ENCODE assay signal across 11 cellular contexts in the genomic region with DNA sequence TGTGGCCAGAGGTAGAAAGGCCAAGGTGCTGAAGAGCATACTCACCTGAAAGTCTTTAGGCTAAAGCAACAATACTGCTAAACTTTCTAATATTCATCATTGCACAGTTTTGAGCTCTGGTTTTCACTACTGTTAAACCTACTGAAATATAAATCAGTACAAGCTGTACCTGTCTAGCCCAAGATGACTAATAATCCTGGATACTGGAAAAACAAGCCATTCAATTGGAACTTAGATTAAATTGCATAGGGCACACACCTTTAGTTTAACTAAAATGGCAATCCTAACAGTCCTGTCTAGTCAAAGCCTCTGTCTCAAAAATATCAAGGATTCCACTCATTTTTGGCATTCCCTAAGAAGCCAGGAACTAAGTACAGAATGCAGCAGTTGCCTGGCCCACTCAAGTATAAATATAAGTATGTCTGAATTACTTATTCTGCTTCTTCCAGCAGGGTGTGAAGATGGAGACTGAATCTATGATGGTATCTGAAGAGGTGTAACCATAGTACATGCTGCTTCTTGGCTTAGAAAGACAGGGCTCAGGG. TPM values are rescaled to one million over a fixed set of nuclear protein-coding genes. Genes with fewer than 3 reads are reported as not detected.
DNase-seq lines count a peak whose midpoint lies in the region; ATAC-seq, FAIRE-seq and TF ChIP-seq lines count a peak whose summit lies in the region.
"Had no signal": no experiment of that assay in that cellular context is flagged by ENCODE, and none has a peak within 500 bp of the region (broad histone marks: within the 10 kb centered on the region; RNA-seq: fewer than 3 reads in every experiment).

No MANE protein-coding gene starts in this region.

- H3K4me1 ChIP-seq in K562 (replicated peaks in 1 of 2; ENCODE audit: control insufficient read depth in 2 of 2, insufficient read depth in 2 of 2, low read length in 2 of 2), result peaks cover 7 to 9% of the 10 kb centered on the region in 2 experiments
- H3K4me1 ChIP-seq in HAP-1, result peaks cover 9% of the 10 kb centered on the region

- POLR2A ChIA-PET in K562 (lab: Yijun Ruan, JAX), result interaction anchor here (1.1 to 1.7 kb wide), 4 partner anchors 8 to 205 kb away, joined by 4 to 8 read pairs (median 5); no protein-coding TSS in a partner anchor
- POLR2A ChIA-PET in naive thymus-derived CD8-positive, alpha-beta T cell (lab: Charles Lee), result no interaction called here

- H3K4me1 Mint-ChIP-seq in CD14-positive monocyte, result peaks cover 40% of the 10 kb centered on the region
- peaks cover 18 to 67% (median 60%) of the 10 kb centered on the region in 4 donors for H3K4me1 Mint-ChIP-seq in naive thymus-derived CD8-positive, alpha-beta T cell

- no peak overlapping the region for H3K27ac ChIP-seq in HL-60 (replicated peaks)
- no peak overlapping the region for H3K27ac ChIP-seq in K562 (ENCODE audit: extremely low read depth, low read depth, low read length)

- peaks cover 57% of the 10 kb centered on the region for H3K36me3 ChIP-seq in K562 (ENCODE audit: control insufficient read depth, insufficient read depth, low read length)
- H3K36me3 ChIP-seq in HAP-1 (replicated peaks), result peaks cover 19% of the 10 kb centered on the region

- H3K4me3 ChIP-seq in HL-60 (replicated peaks; ENCODE audit: insufficient read depth, low read length) (peak overlapping the region; percentile 81), K562 (peak overlapping the region; percentile 88), HAP-1 (no peak overlapping the region)

- DNase-seq in CD14-positive monocyte (ENCODE audit: low spot score) (no peak), HL-60 (ENCODE audit: low read depth in 1 of 2, low spot score in 1 of 2) (no peak), K562 (ENCODE audit: extremely low read depth in 1 of 4, low spot score in 3 of 4) (no peak), KG1 (lab: John Stamatoyannopoulos, UW) (no peak), HAP-1 (ENCODE audit: low spot score in 2 of 2) (no peak)
- DNase-seq in naive thymus-derived CD8-positive, alpha-beta T cell, result no peak
- DNase-seq: activated CD4-positive, alpha-beta memory T cell treated with anti-CD3 and anti-CD28 coated beads for 36 hours; NCI-H2171 treated with DMSO at 0.1 percent for 48 hours; SHP77 treated with DMSO at 0.1 percent for 48 hours had no signal

- ATAC-seq in K562, result no peak; the same call in 2 of the 3 replicates
- ATAC-seq in naive thymus-derived CD8-positive, alpha-beta T cell, result no peak
- ATAC-seq in GM21576 (IDR thresholded peaks at IDR 0.05; ENCODE audit: unreplicated experiment), result no peak
- ATAC-seq in HG03521 (IDR thresholded peaks at IDR 0.05; ENCODE audit: unreplicated experiment), result no peak

- H3K4me2 ChIP-seq in K562 (ENCODE audit: insufficient read depth, low read length), result peak overlapping the region; percentile 98

- in situ Hi-C loops in K562 (cut with MboI), result no loop called here
- in situ Hi-C loops in HAP-1 (cut with MboI; ENCODE audit: low sequenced_read_pairs), result no loop called here

- H2AFZ ChIP-seq in K562 (ENCODE audit: low read depth, low read length), result no peak overlapping the region

- no peak for TF ChIP-seq EP300 in K562 (IDR thresholded peaks at IDR 0.05; ENCODE audit: low read length)

- peaks cover 21 to 22% of the 10 kb centered on the region in 2 donors for H3K36me3 Mint-ChIP-seq in CD14-positive monocyte
- H3K36me3 Mint-ChIP-seq in naive thymus-derived CD8-positive, alpha-beta T cell, result peaks cover 5 to 17% (median 14%) of the 10 kb centered on the region in 3 donors

- FAIRE-seq in K562 (lab: Jason Lieb, UNC), result no peak

- H3K27me3 Mint-ChIP-seq in CD14-positive monocyte (ENCODE audit: low read depth in 3 of 3), result no peaks in the 10 kb centered on the region
- no peaks in the 10 kb centered on the region for H3K27me3 Mint-ChIP-seq in naive thymus-derived CD8-positive, alpha-beta T cell
- H3K27me3 Mint-ChIP-seq: activated CD4-positive, alpha-beta memory T cell treated with anti-CD3 and anti-CD28 coated beads for 36 hours had no signal

- TF ChIP-seq CTCF in CD14-positive monocyte (IDR thresholded peaks at IDR 0.05) (no peak), HL-60 (IDR thresholded peaks at IDR 0.05; ENCODE audit: insufficient read depth, low read length) (no peak), K562 (IDR thresholded peaks at IDR 0.05 in 2 of 3, conservative IDR thresholded peaks at IDR 0.05 in 1 of 3; ENCODE audit: insufficient read depth in 2 of 3, low read depth in 1 of 3, low read length in 3 of 3) (no peak)

- no peak for TF ChIP-seq RAD21 in K562 (CRISPR knock-in tag; conservative IDR thresholded peaks at IDR 0.05 in 1 of 2, IDR thresholded peaks at IDR 0.05 in 1 of 2)

- no peak for TF ChIP-seq POLR2A in K562 (conservative IDR thresholded peaks at IDR 0.05)

- intact Hi-C loops in CD14-positive monocyte (cut with micrococcal nuclease) (loop anchor here in 1 of 2 donors (5.0 to 10.0 kb wide), 2 partner anchors 120 to 208 kb away; partner anchors contain the start of genes EXO1 and FH), K562 (cut with micrococcal nuclease) (loop anchor here (1.0 to 5.0 kb wide), 2 partner anchors 59 to 80 kb away; no protein-coding TSS in a partner anchor)

- peak overlapping the region in 1 of 2 experiments; percentile 86; a peak in 1 of 4 replicates for H3K9ac ChIP-seq in K562 (ENCODE audit: insufficient read depth in 1 of 2, low read depth in 2 of 2, low read length in 2 of 2)

- H3K27me3 ChIP-seq in HL-60 (ENCODE audit: insufficient read depth, poor library complexity, severe bottlenecking) (no peaks in the 10 kb centered on the region), K562 (ENCODE audit: control insufficient read depth in 2 of 2, insufficient read depth in 2 of 2, low read length in 2 of 2) (no peaks in the 10 kb centered on the region), HAP-1 (ENCODE audit: low read depth) (no peaks in the 10 kb centered on the region)

- no peak overlapping the region for H3K4me3 Mint-ChIP-seq in CD14-positive monocyte
- H3K4me3 Mint-ChIP-seq in naive thymus-derived CD8-positive, alpha-beta T cell, result peak overlapping the region in 9 of 10 donors; percentile 23 to 82 (median 71)
- H3K4me3 Mint-ChIP-seq: activated CD4-positive, alpha-beta memory T cell treated with anti-CD3 and anti-CD28 coated beads for 36 hours had no signal

- BruUV-seq in K562 (replicated peaks; lab: Mats Ljungman, UMichigan), result no TSS peak

- peaks cover 3% of the 10 kb centered on the region; the same call in 1 of the 2 replicates for H4K20me1 ChIP-seq in K562 (replicated peaks; ENCODE audit: control insufficient read depth, insufficient read depth, low read length)

- CTCF ChIA-PET in K562 (lab: Yijun Ruan, JAX; ENCODE audit: low intra/inter-chr PET ratio), result interaction anchor here (0.6 kb wide), 1 partner anchor 568 kb away, joined by 3 read pairs; no protein-coding TSS in a partner anchor

- H3K9me3 Mint-ChIP-seq in CD14-positive monocyte, result peaks cover 0 to 2% (median 0%) of the 10 kb centered on the region in 7 donors
- peaks cover 0 to 5% (median 0%) of the 10 kb centered on the region in 9 donors for H3K9me3 Mint-ChIP-seq in naive thymus-derived CD8-positive, alpha-beta T cell

- H3K9me3 ChIP-seq in K562 (replicated peaks; ENCODE audit: control insufficient read depth, insufficient read depth, low read depth, low read length) (peaks cover 16% of the 10 kb centered on the region), HAP-1 (0 out of 2 replicates have a peak, but pooled peaks cover 2% of the 10 kb centered on the region)

- H3K9me1 ChIP-seq in K562 (ENCODE audit: control insufficient read depth, insufficient read depth, low read length), result no peaks in the 10 kb centered on the region

- peak overlapping the region in 5 of 7 donors; percentile 20 to 77 (median 61) for H3K27ac Mint-ChIP-seq in CD14-positive monocyte
- H3K27ac Mint-ChIP-seq in naive thymus-derived CD8-positive, alpha-beta T cell, result peak overlapping the region in 7 of 10 donors; percentile 13 to 73 (median 23)
- H3K27ac Mint-ChIP-seq: activated CD4-positive, alpha-beta memory T cell treated with anti-CD3 and anti-CD28 coated beads for 36 hours had no signal

- peaks cover 80% of the 10 kb centered on the region for H3K79me2 ChIP-seq in K562 (ENCODE audit: control insufficient read depth, insufficient read depth, low read length)

RNA-seq across cellular contexts. Expression of gene CHML, which starts 3.1 kb away (rescaled TPM):
- polyA plus RNA-seq in CD14-positive monocyte (1 to 10 TPM; 3.4 TPM), K562 (2011; rRNA removed) (65.1 and 75.1 TPM in 2 replicates), K562 (2014; fragmentation: Illumina TruSeq; extraction: Trizol) (51.0 and 62.8 TPM in 2 replicates), K562 (2014; fragmentation: Nextera tagmentation; extraction: Ambion mirVana) (10 to 100 TPM; 13.0 to 15.9 TPM), K562 (2014; rRNA removed) (35.1 and 35.8 TPM in 2 replicates)
- 25.6 and 109 TPM in 2 replicates for total RNA-seq in K562 (2011; cell fraction: chromatin; rRNA removed; ENCODE audit: low replicate concordance)
- 14.0 and 21.6 TPM in 2 replicates for total RNA-seq in K562 (2011; cell fraction: nucleolus; rRNA removed)
- 40.7 and 66.0 TPM in 2 replicates for total RNA-seq in K562 (2011; cell fraction: nucleoplasm; rRNA removed)
- total RNA-seq in K562 (2014; rRNA removed) (48.5 and 54.5 TPM in 2 replicates), K562 (2014; rRNA removed; fragmentation: Illumina TruSeq; extraction: Trizol) (88.3 and 95.1 TPM in 2 replicates), K562 (2015; rRNA removed; fragmentation: Illumina TruSeq; extraction: Trizol) (57.4 and 63.9 TPM in 2 replicates), K562 (2021) (77.4 and 84.2 TPM in 2 replicates)
- 30.2 and 34.3 TPM in 2 replicates for polyA plus RNA-seq in K562 (2011; cell fraction: cytosol; rRNA removed)
- polyA plus RNA-seq in K562 (2011; cell fraction: nucleus; rRNA removed), result 43.7 and 65.6 TPM in 2 replicates
- 29.8 and 31.0 TPM in 2 replicates for polyA plus RNA-seq in K562 (2012)
- polyA minus RNA-seq in K562 (2011; rRNA and poly(A)+ RNA removed), result 171 and 184 TPM in 2 replicates
- 58.6 and 74.0 TPM in 2 replicates for polyA minus RNA-seq in K562 (2011; cell fraction: cytosol; rRNA and poly(A)+ RNA removed)
- polyA minus RNA-seq in K562 (2011; cell fraction: nucleus; rRNA and poly(A)+ RNA removed), result 45.9 and 102 TPM in 2 replicates
- total RNA-seq in naive thymus-derived CD8-positive, alpha-beta T cell, result 10 to 100 TPM; 23.3 to 24.0 TPM
- polyA plus RNA-seq in naive thymus-derived CD8-positive, alpha-beta T cell, result 1 to 10 TPM; 6.0 to 6.6 (median 6.5) TPM

RNA-seq across cellular contexts. Expression of gene OPN3, which starts 3.1 kb away (rescaled TPM):
- polyA plus RNA-seq in CD14-positive monocyte, result 10 to 100 TPM; 55.2 to 56.1 TPM
- total RNA-seq in K562 (2011; cell fraction: chromatin; rRNA removed; ENCODE audit: low replicate concordance), result 8.9 and 19.2 TPM in 2 replicates
- 13.0 and 15.4 TPM in 2 replicates for total RNA-seq in K562 (2011; cell fraction: nucleolus; rRNA removed)
- total RNA-seq in K562 (2011; cell fraction: nucleoplasm; rRNA removed), result 25.2 and 40.2 TPM in 2 replicates
- 19.3 and 24.3 TPM in 2 replicates for total RNA-seq in K562 (2014; rRNA removed)
- 20.2 and 21.2 TPM in 2 replicates for total RNA-seq in K562 (2014; rRNA removed; fragmentation: Illumina TruSeq; extraction: Trizol)
- total RNA-seq in K562 (2015; rRNA removed; fragmentation: Illumina TruSeq; extraction: Trizol), result 17.0 and 17.7 TPM in 2 replicates
- total RNA-seq in K562 (2021), result 16.4 and 18.1 TPM in 2 replicates
- 34.6 and 35.8 TPM in 2 replicates for polyA plus RNA-seq in K562 (2011; rRNA removed)
- 20.1 and 32.3 TPM in 2 replicates for polyA plus RNA-seq in K562 (2011; cell fraction: cytosol; rRNA removed)
- polyA plus RNA-seq in K562 (2011; cell fraction: nucleus; rRNA removed), result 6.9 and 13.9 TPM in 2 replicates
- polyA plus RNA-seq in K562 (2012), result 12.9 and 16.2 TPM in 2 replicates
- 18.1 and 22.1 TPM in 2 replicates for polyA plus RNA-seq in K562 (2014; fragmentation: Illumina TruSeq; extraction: Trizol)
- 1 to 10 TPM; 4.2 to 6.3 TPM for polyA plus RNA-seq in K562 (2014; fragmentation: Nextera tagmentation; extraction: Ambion mirVana)
- 11.6 and 19.6 TPM in 2 replicates for polyA plus RNA-seq in K562 (2014; rRNA removed)
- 35.7 and 47.7 TPM in 2 replicates for polyA minus RNA-seq in K562 (2011; rRNA and poly(A)+ RNA removed)
- 13.3 and 26.9 TPM in 2 replicates for polyA minus RNA-seq in K562 (2011; cell fraction: cytosol; rRNA and poly(A)+ RNA removed)
- 6.7 and 10.4 TPM in 2 replicates for polyA minus RNA-seq in K562 (2011; cell fraction: nucleus; rRNA and poly(A)+ RNA removed)
- total RNA-seq in naive thymus-derived CD8-positive, alpha-beta T cell, result 10 to 100 TPM; 11.5 to 11.9 TPM
- polyA plus RNA-seq in naive thymus-derived CD8-positive, alpha-beta T cell, result 10 to 100 TPM; 24.4 to 36.0 (median 33.5) TPM

RNA-seq across cellular contexts. Expression of gene WDR64, which starts 15.0 kb away (rescaled TPM):
- not detected for polyA plus RNA-seq in CD14-positive monocyte
- total RNA-seq in K562 (2011; cell fraction: chromatin; rRNA removed; ENCODE audit: low replicate concordance), result 0.40 TPM in 1 of 2 replicates, not detected in the other
- not detected in 2 replicates for total RNA-seq in K562 (2011; cell fraction: nucleolus; rRNA removed)
- not detected in 2 replicates for total RNA-seq in K562 (2011; cell fraction: nucleoplasm; rRNA removed)
- not detected in 2 replicates for total RNA-seq in K562 (2014; rRNA removed)
- total RNA-seq in K562 (2014; rRNA removed; fragmentation: Illumina TruSeq; extraction: Trizol), result 0.06 and 0.29 TPM in 2 replicates
- not detected in 2 replicates for total RNA-seq in K562 (2015; rRNA removed; fragmentation: Illumina TruSeq; extraction: Trizol)
- not detected in 2 replicates for total RNA-seq in K562 (2021)
- not detected in 2 replicates for polyA plus RNA-seq in K562 (2011; rRNA removed)
- polyA plus RNA-seq in K562 (2011; cell fraction: cytosol; rRNA removed), result not detected in 2 replicates
- polyA plus RNA-seq in K562 (2011; cell fraction: nucleus; rRNA removed), result 0.04 TPM in 1 of 2 replicates, not detected in the other
- 0.07 and 0.25 TPM in 2 replicates for polyA plus RNA-seq in K562 (2012)
- polyA plus RNA-seq in K562 (2014; fragmentation: Illumina TruSeq; extraction: Trizol), result 0.06 and 0.08 TPM in 2 replicates
- under 1 TPM; 0.17 to 0.21 TPM for polyA plus RNA-seq in K562 (2014; fragmentation: Nextera tagmentation; extraction: Ambion mirVana)
- not detected in 2 replicates for polyA plus RNA-seq in K562 (2014; rRNA removed)
- polyA minus RNA-seq in K562 (2011; rRNA and poly(A)+ RNA removed), result not detected in 2 replicates
- not detected in 2 replicates for polyA minus RNA-seq in K562 (2011; cell fraction: cytosol; rRNA and poly(A)+ RNA removed)
- not detected in 2 replicates for polyA minus RNA-seq in K562 (2011; cell fraction: nucleus; rRNA and poly(A)+ RNA removed)
- under 1 TPM; 0.49 to 0.69 TPM for total RNA-seq in naive thymus-derived CD8-positive, alpha-beta T cell
- polyA plus RNA-seq in naive thymus-derived CD8-positive, alpha-beta T cell, result under 1 TPM in 1 of 3 donors, not detected in 2; 0.28 TPM
- total RNA-seq: activated CD4-positive, alpha-beta memory T cell treated with anti-CD3 and anti-CD28 coated beads for 36 hours had no signal

Comparison
In these comparisons a context has a peak if more than half of its experiments do, and no peak if none do; other contexts are left out.
1. H3K4me3 Mint-ChIP-seq: peak in naive thymus-derived CD8-positive, alpha-beta T cell (9 of 10); none in CD14-positive monocyte (0 of 2).